In genomic region chr1:231964955-231965354, GRCh38 we compare ENCODE assay signal across 31 cellular contexts.
"Had no signal": no experiment of that assay in that cellular context is flagged by ENCODE, and none has a peak within 500 bp of the region (broad histone marks: within the 10 kb centered on the region; RNA-seq: fewer than 3 reads in every experiment).

No MANE protein-coding gene starts in this region.

- H3K4me1 Mint-ChIP-seq: activated B cell treated with CpG ODN at 0.5 μM for 24 hours had no signal

- H3K27ac Mint-ChIP-seq: activated B cell treated with CpG ODN at 0.5 μM for 24 hours; activated CD4-positive, alpha-beta memory T cell treated with anti-CD3 and anti-CD28 coated beads for 36 hours; activated naive CD4-positive, alpha-beta T cell treated with anti-CD3 and anti-CD28 coated beads for 36 hours; activated naive CD4-positive, alpha-beta T cell treated with anti-CD3 and anti-CD28 coated beads, Interleukin-2, amount 50 U/mL, for 72 hours; activated T-helper 1 cell treated with anti-CD3 and anti-CD28 coated beads, Interleukin-12 subunit alpha, Interleukin-12 subunit beta, Interleukin-2, Interleukin-4 antibody, amounts not matched to agents 30 ng/mL and 10 ng/mL and 1 ng/mL, durations not matched to agents 14 hours and 24 hours and 36 hours; T-helper 2 cell treated with Interferon-gamma antibody and Interleukin-4, amounts not matched to agents 5 μg/mL and 100 μg/mL, for 36 hours had no signal

- FAIRE-seq: astrocyte, colon had no signal

- DNase-seq: activated B cell treated with CpG ODN at 0.5 μM for 24 hours; activated CD4-positive, alpha-beta memory T cell treated with anti-CD3 and anti-CD28 coated beads for 36 hours; activated CD4-positive, alpha-beta T cell treated with anti-CD3 and anti-CD28 coated beads for 4 hours; activated CD4-positive, alpha-beta T cell treated with anti-CD3 and anti-CD28 coated beads, Interleukin-2, amount 50 U/mL, for 1 hour; activated CD4-positive, CD25-positive, alpha-beta regulatory T cell treated with anti-CD3 and anti-CD28 coated beads, Interleukin-2, amount 50 U/mL, for 72 hours; activated CD8-positive, alpha-beta memory T cell treated with anti-CD3 and anti-CD28 coated beads, Interleukin-2, amount 50 U/mL, for 4 hours; activated gamma-delta T cell treated with Interleukin-2 at 50 U/mL for 16 hours; activated naive CD4-positive, alpha-beta T cell treated with anti-CD3 and anti-CD28 coated beads for 36 hours; activated T-cell treated with anti-CD3 and anti-CD28 coated beads for 4 hours; activated T-cell treated with anti-CD3 and anti-CD28 coated beads, Interleukin-2, amount 50 U/mL, for 4 hours; caudate nucleus; cerebellar nuclear complex; Kasumi-1; MM.1S; NCI-H1092; NCI-H187; NCI-H2029 treated with DMSO at 0.1 percent for 48 hours; NCI-H2107; NCI-H2171; NCI-H510A; NCI-H526; NCI-H748 treated with DMSO at 0.1 percent for 48 hours; NK-92 treated with Interleukin-12 subunit alpha and Interleukin-12 subunit beta, amount 100 ng/mL, for 24 hours; Peyer's patch; RPMI8226; SIG-M5 had no signal

- H3K9me3 Mint-ChIP-seq: activated B cell treated with CpG ODN at 0.5 μM for 24 hours; activated T-cell treated with anti-CD3 and anti-CD28 coated beads, Interleukin-2, amount 50 U/mL, for 4 hours; activated T-helper 1 cell treated with anti-CD3 and anti-CD28 coated beads, Interleukin-12 subunit alpha, Interleukin-12 subunit beta, Interleukin-2, Interleukin-4 antibody, amounts not matched to agents 30 ng/mL and 10 ng/mL and 1 ng/mL, durations not matched to agents 14 hours and 24 hours and 36 hours; T-helper 2 cell treated with Interferon-gamma antibody and Interleukin-4, amounts not matched to agents 5 μg/mL and 100 μg/mL, for 36 hours had no signal

- H3K27me3 Mint-ChIP-seq: activated B cell treated with CpG ODN at 0.5 μM for 24 hours; activated CD4-positive, alpha-beta memory T cell treated with anti-CD3 and anti-CD28 coated beads for 36 hours had no signal

- H3K4me3 Mint-ChIP-seq: activated B cell treated with CpG ODN at 0.5 μM for 24 hours; activated CD4-positive, alpha-beta memory T cell treated with anti-CD3 and anti-CD28 coated beads for 36 hours; activated naive CD4-positive, alpha-beta T cell treated with anti-CD3 and anti-CD28 coated beads for 36 hours; activated T-cell treated with anti-CD3 and anti-CD28 coated beads, Interleukin-2, amount 50 U/mL, for 4 hours; activated T-helper 1 cell treated with anti-CD3 and anti-CD28 coated beads, Interleukin-12 subunit alpha, Interleukin-12 subunit beta, Interleukin-2, Interleukin-4 antibody, amounts not matched to agents 30 ng/mL and 10 ng/mL and 1 ng/mL, durations not matched to agents 14 hours and 24 hours and 36 hours; T-helper 2 cell treated with Interferon-gamma antibody and Interleukin-4, amounts not matched to agents 5 μg/mL and 100 μg/mL, for 36 hours had no signal
